Comparison of ENCODE assay signal across 20 cellular contexts in the genomic region with DNA sequence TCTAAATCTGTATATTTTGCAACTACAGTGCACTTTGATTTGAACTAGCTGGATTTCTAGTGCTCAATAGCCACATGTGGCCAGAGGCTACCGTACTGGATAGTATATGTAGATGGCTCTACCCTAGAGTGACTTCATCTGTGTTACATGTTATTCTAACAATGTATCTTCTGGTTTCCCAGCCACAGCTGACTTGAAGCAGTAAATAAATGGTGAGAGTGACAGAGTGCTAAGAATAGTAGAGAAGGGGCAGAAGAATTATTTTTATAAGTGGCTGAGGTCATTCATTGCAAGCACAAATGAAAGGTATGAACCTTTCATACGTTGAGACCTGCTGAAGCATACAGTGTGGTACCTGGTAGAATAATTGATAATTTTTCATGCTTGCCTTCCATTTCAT. TPM values are rescaled to one million over a fixed set of nuclear protein-coding genes. Genes with fewer than 3 reads are reported as not detected.
A peak's percentile ranks its signal among the peaks of the same experiment; 100 is the strongest.
DNase-seq lines count a peak whose midpoint lies in the region; ATAC-seq and TF ChIP-seq lines count a peak whose summit lies in the region.
"Had no signal": no experiment of that assay in that cellular context is flagged by ENCODE, and none has a peak within 500 bp of the region (broad histone marks: within the 10 kb centered on the region; RNA-seq: fewer than 3 reads in every experiment).

No MANE protein-coding gene starts in this region.

- no peak overlapping the region for H3K4me3 Mint-ChIP-seq in MCF 10A (ENCODE audit: unreplicated experiment)
- H3K4me3 Mint-ChIP-seq in stimulated activated effector memory CD8-positive, alpha-beta T cell treated with anti-CD3 and anti-CD28 coated beads, Interleukin-12 subunit alpha, Interleukin-12 subunit beta, amount 100 ng/mL, for 72 hours = no peak overlapping the region
- no peak overlapping the region for H3K4me3 Mint-ChIP-seq in activated naive CD8-positive, alpha-beta T cell treated with anti-CD3 and anti-CD28 coated beads for 36 hours
- H3K4me3 Mint-ChIP-seq: HFFc6 had no signal

- H3K27me3 Mint-ChIP-seq in MCF 10A (ENCODE audit: insufficient read depth, unreplicated experiment) = no peaks in the 10 kb centered on the region
- no peaks in the 10 kb centered on the region for H3K27me3 Mint-ChIP-seq in activated naive CD8-positive, alpha-beta T cell treated with anti-CD3 and anti-CD28 coated beads for 36 hours

- peak; percentile 44 to 66 for ATAC-seq in right cardiac atrium
- ATAC-seq in stimulated activated effector memory CD8-positive, alpha-beta T cell treated with anti-CD3 and anti-CD28 coated beads, Interleukin-12 subunit alpha, Interleukin-12 subunit beta, amount 100 ng/mL, for 72 hours = no peak
- ATAC-seq: HepG2 had no signal

- 70% methylated on average over 2 of the region's 2 CpGs for WGBS in right cardiac atrium
- 81 to 95% (median 91%) methylated on average over 2 of the region's 2 CpGs for WGBS in stomach, 5 donors

- no TSS peak for BruUV-seq in MCF 10A (replicated peaks; lab: Mats Ljungman, UMichigan)

- H3K36me3 Mint-ChIP-seq in MCF 10A (ENCODE audit: insufficient read depth, unreplicated experiment) = no peaks in the 10 kb centered on the region
- H3K36me3 Mint-ChIP-seq in stimulated activated effector memory CD8-positive, alpha-beta T cell treated with anti-CD3 and anti-CD28 coated beads, Interleukin-12 subunit alpha, Interleukin-12 subunit beta, amount 100 ng/mL, for 72 hours = peaks cover 61% of the 10 kb centered on the region
- H3K36me3 Mint-ChIP-seq in activated naive CD8-positive, alpha-beta T cell treated with anti-CD3 and anti-CD28 coated beads for 36 hours = peaks cover 12% of the 10 kb centered on the region

- H3K27me3 ChIP-seq in breast epithelium = no peaks in the 10 kb centered on the region
- no peaks in the 10 kb centered on the region for H3K27me3 ChIP-seq in right cardiac atrium (ENCODE audit: control insufficient read depth, insufficient read depth)
- no peaks in the 10 kb centered on the region for H3K27me3 ChIP-seq in stomach

- H3K27ac ChIP-seq in breast epithelium (no peak overlapping the region), cingulate gyrus (ENCODE audit: low read depth, low read length) (peak overlapping the region; percentile 66), right cardiac atrium (ENCODE audit: low read length) (no peak overlapping the region), stomach (no peak overlapping the region)

- H3K27ac Mint-ChIP-seq in MCF 10A (ENCODE audit: low read depth, unreplicated experiment) = peak overlapping the region; percentile 16
- peak overlapping the region; percentile 90 for H3K27ac Mint-ChIP-seq in stimulated activated effector memory CD8-positive, alpha-beta T cell treated with anti-CD3 and anti-CD28 coated beads, Interleukin-12 subunit alpha, Interleukin-12 subunit beta, amount 100 ng/mL, for 72 hours
- H3K27ac Mint-ChIP-seq in activated naive CD8-positive, alpha-beta T cell treated with anti-CD3 and anti-CD28 coated beads for 36 hours = no peak overlapping the region
- H3K27ac Mint-ChIP-seq: HFFc6 had no signal

- peaks cover 14% of the 10 kb centered on the region for H3K4me1 Mint-ChIP-seq in MCF 10A (ENCODE audit: insufficient read depth, unreplicated experiment)
- H3K4me1 Mint-ChIP-seq in stimulated activated effector memory CD8-positive, alpha-beta T cell treated with anti-CD3 and anti-CD28 coated beads, Interleukin-12 subunit alpha, Interleukin-12 subunit beta, amount 100 ng/mL, for 72 hours = peaks cover 63% of the 10 kb centered on the region
- peaks cover 5% of the 10 kb centered on the region for H3K4me1 Mint-ChIP-seq in activated naive CD8-positive, alpha-beta T cell treated with anti-CD3 and anti-CD28 coated beads for 36 hours

- TF ChIP-seq CTCF in MCF 10A (IDR thresholded peaks at IDR 0.05; ENCODE audit: unreplicated experiment) (no peak), breast epithelium (IDR thresholded peaks at IDR 0.05) (no peak), stomach (IDR thresholded peaks at IDR 0.05) (no peak)

- no peaks in the 10 kb centered on the region for H3K36me3 ChIP-seq in breast epithelium
- H3K36me3 ChIP-seq in stomach = peaks cover 0 to 22% (median 16%) of the 10 kb centered on the region in 4 donors

- H3K4me3 ChIP-seq in breast epithelium (no peak overlapping the region), right cardiac atrium (ENCODE audit: low read length) (no peak overlapping the region), stomach (no peak overlapping the region)

- intact Hi-C loops in MCF 10A (cut with micrococcal nuclease) (no loop called here), breast epithelium (cut with DNase I; ENCODE audit: low total_unique reads) (no loop called here), right cardiac atrium (cut with DNase I) (no loop called here), stomach (cut with DNase I; ENCODE audit: low total_unique reads) (no loop called here)

- H3K4me1 ChIP-seq in breast epithelium = peaks cover 0 to 4% of the 10 kb centered on the region in 2 donors
- H3K4me1 ChIP-seq in right cardiac atrium (ENCODE audit: control insufficient read depth, insufficient read depth, low read length) = peaks cover 4% of the 10 kb centered on the region
- peaks cover 8 to 30% (median 19%) of the 10 kb centered on the region in 4 donors for H3K4me1 ChIP-seq in stomach

- H3K9me3 Mint-ChIP-seq in MCF 10A (ENCODE audit: unreplicated experiment) = no peaks in the 10 kb centered on the region
- no peaks in the 10 kb centered on the region for H3K9me3 Mint-ChIP-seq in stimulated activated effector memory CD8-positive, alpha-beta T cell treated with anti-CD3 and anti-CD28 coated beads, Interleukin-12 subunit alpha, Interleukin-12 subunit beta, amount 100 ng/mL, for 72 hours
- H3K9me3 Mint-ChIP-seq in activated naive CD8-positive, alpha-beta T cell treated with anti-CD3 and anti-CD28 coated beads for 36 hours = peaks cover 3% of the 10 kb centered on the region
- H3K9me3 Mint-ChIP-seq: HFFc6 had no signal

- DNase-seq in MCF 10A (ENCODE audit: unreplicated experiment) (no peak), breast epithelium (ENCODE audit: low spot score in 2 of 2) (no peak), right cardiac atrium (no peak), stomach (no peak), GM19240 (ENCODE audit: insufficient read length, low spot score) (no peak)
- DNase-seq in stimulated activated effector memory CD8-positive, alpha-beta T cell treated with anti-CD3 and anti-CD28 coated beads, Interleukin-12 subunit alpha, Interleukin-12 subunit beta, amount 100 ng/mL, for 72 hours (ENCODE audit: low spot score in 2 of 2) = no peak
- no peak for DNase-seq in activated naive CD8-positive, alpha-beta T cell treated with anti-CD3 and anti-CD28 coated beads for 36 hours
- DNase-seq: DND-41, GDM1, HFFc6, KG1, NCI-H1048, NCI-H1436 treated with DMSO at 0.1 percent for 48 hours, NCI-H2029 treated with DMSO at 0.1 percent for 48 hours, NCI-H510A treated with DMSO at 0.1 percent for 48 hours had no signal

- TF ChIP-seq POLR2A in breast epithelium (IDR thresholded peaks at IDR 0.05) (no peak), stomach (IDR thresholded peaks at IDR 0.05) (no peak)

- no peak for TF ChIP-seq EP300 in stomach (IDR thresholded peaks at IDR 0.05)

- POLR2A ChIA-PET in MCF 10A (lab: Yijun Ruan, JAX) = interaction anchor here (0.6 kb wide), 1 partner anchor 15 kb away, joined by 3 read pairs; no protein-coding TSS in a partner anchor

- H3K9me3 ChIP-seq in breast epithelium (no peaks in the 10 kb centered on the region), right cardiac atrium (ENCODE audit: control insufficient read depth, low read length) (no peaks in the 10 kb centered on the region), stomach (no peaks in the 10 kb centered on the region)

- CTCF ChIA-PET in MCF 10A (lab: Yijun Ruan, JAX) = no interaction called here

RNA-seq across cellular contexts. Expression of a gene that starts 30.9 kb away (rescaled TPM):
- total RNA-seq in MCF 10A (2022) = 9.4 and 10.4 TPM in 2 replicates
- total RNA-seq in breast epithelium = 10 to 100 TPM; 22.6 to 34.7 (median 34.0) TPM
- total RNA-seq in right cardiac atrium = 10 to 100 TPM; 58.2 to 71.5 (median 71.1) TPM
- polyA plus RNA-seq in right cardiac atrium = 20.9 TPM
- 100 to 1,000 TPM in 1 of 5 donors, 10 to 100 TPM in 3, 1 to 10 TPM in 1; 3.8 to 208 (median 34.1) TPM for total RNA-seq in stomach
- 10 to 100 TPM; 10.3 to 16.9 (median 16.8) TPM for polyA plus RNA-seq in stomach
- 10 to 100 TPM; 11.7 to 17.0 TPM for total RNA-seq in activated naive CD8-positive, alpha-beta T cell treated with anti-CD3 and anti-CD28 coated beads for 36 hours

RNA-seq across cellular contexts. Expression of a gene that starts 59.1 kb away (rescaled TPM):
- not detected in 2 replicates for total RNA-seq in MCF 10A (2022)
- not detected for total RNA-seq in breast epithelium
- not detected for total RNA-seq in right cardiac atrium
- not detected for polyA plus RNA-seq in right cardiac atrium
- not detected for total RNA-seq in stomach
- not detected for polyA plus RNA-seq in stomach
- not detected for total RNA-seq in activated naive CD8-positive, alpha-beta T cell treated with anti-CD3 and anti-CD28 coated beads for 36 hours
- total RNA-seq: A172, H4, HepG2, HFFc6 had no signal
- polyA plus RNA-seq: BJ, HepG2 had no signal
